22 cellular contexts compared by ENCODE assay signal in the genomic region with DNA sequence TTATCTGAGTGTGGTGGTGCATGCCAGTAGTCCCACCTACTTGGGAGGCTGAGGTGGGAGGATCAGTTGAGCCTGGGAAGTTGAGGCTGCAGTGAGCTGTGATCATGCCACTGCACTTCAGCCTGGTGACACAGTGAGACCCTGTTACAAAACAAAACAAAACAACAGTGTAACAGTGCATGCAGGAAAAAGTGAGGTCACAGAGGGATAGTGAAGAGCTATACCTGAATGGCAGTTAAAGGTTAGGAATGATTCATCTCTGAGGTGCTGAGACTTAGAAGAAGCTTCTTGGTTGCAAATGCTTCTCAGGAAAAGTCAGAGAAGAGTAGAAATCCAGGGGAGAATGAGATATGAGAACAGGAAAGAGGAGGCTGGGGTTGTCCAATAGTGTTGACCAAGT.
DNase-seq lines count a peak whose midpoint lies in the region; ATAC-seq and TF ChIP-seq lines count a peak whose summit lies in the region.
"Had no signal": no experiment of that assay in that cellular context is flagged by ENCODE, and none has a peak within 500 bp of the region (broad histone marks: within the 10 kb centered on the region; RNA-seq: fewer than 3 reads in every experiment).

No MANE protein-coding gene starts in this region.

- H3K27me3 ChIP-seq in H9 (ENCODE audit: insufficient read depth, low read length) = no peaks in the 10 kb centered on the region
- no peaks in the 10 kb centered on the region for H3K27me3 ChIP-seq in CD8-positive, alpha-beta T cell (ENCODE audit: insufficient read depth, low read length)
- H3K27me3 ChIP-seq: BLaER1 had no signal

- H3T11ph ChIP-seq in H9 (ENCODE audit: low read length) = no peak overlapping the region

- no peak overlapping the region for H3K4me2 ChIP-seq in H9 (ENCODE audit: insufficient read depth, insufficient read length, low read length)
- H3K4me2 ChIP-seq: BLaER1, GM23338 had no signal

- no peak overlapping the region for H3K23ac ChIP-seq in H9 (ENCODE audit: insufficient read length, low read depth, low read length)

- H4K5ac ChIP-seq in H9 (ENCODE audit: insufficient read length, low read depth, low read length) = no peak overlapping the region

- no peak overlapping the region for H4K91ac ChIP-seq in H9 (ENCODE audit: insufficient read length, low read depth, low read length)

- H3K18ac ChIP-seq in H9 (ENCODE audit: insufficient read length, low read depth, low read length) = no peak overlapping the region

- no peaks in the 10 kb centered on the region for H3K4me1 Mint-ChIP-seq in activated naive CD8-positive, alpha-beta T cell treated with anti-CD3 and anti-CD28 coated beads, Interleukin-2, amount 50 U/mL, for 24 hours
- H3K4me1 Mint-ChIP-seq in activated naive CD8-positive, alpha-beta T cell treated with anti-CD3 and anti-CD28 coated beads for 36 hours = no peaks in the 10 kb centered on the region
- H3K4me1 Mint-ChIP-seq in H9 (peaks cover 8 to 10% of the 10 kb centered on the region in 2 experiments), endothelial cell (ENCODE audit: unreplicated experiment) (peaks cover 8% of the 10 kb centered on the region)
- no peaks in the 10 kb centered on the region for H3K4me1 Mint-ChIP-seq in CD8-positive, alpha-beta T cell (ENCODE audit: low read depth)
- H3K4me1 Mint-ChIP-seq: B cell; CD4-positive, CD25-positive, alpha-beta regulatory T cell; CD8-positive, alpha-beta memory T cell had no signal

- CTCF ChIA-PET in CD8-positive, alpha-beta T cell (lab: Charles Lee) = no interaction called here

- no peak overlapping the region for H3K4me3 ChIP-seq in CD8-positive, alpha-beta T cell (ENCODE audit: low read depth, low read length)
- H3K4me3 ChIP-seq: BLaER1, GM12878, GM23338, HAP-1 had no signal

- no peak overlapping the region for H3K56ac ChIP-seq in H9 (ENCODE audit: insufficient read length, low read depth, low read length)

- H3K9ac ChIP-seq in H9 (ENCODE audit: extremely low read depth, insufficient read length, low read length) = no peak overlapping the region
- H3K9ac ChIP-seq: BLaER1 had no signal

- peaks cover 1% of the 10 kb centered on the region; the same call in 1 of the 2 replicates for H3K4me1 ChIP-seq in H9 (ENCODE audit: insufficient read depth, low read length)
- no peaks in the 10 kb centered on the region for H3K4me1 ChIP-seq in CD8-positive, alpha-beta T cell (ENCODE audit: insufficient read depth, low read length)
- H3K4me1 ChIP-seq: BLaER1, HAP-1 had no signal

- no peak overlapping the region for H2BK120ac ChIP-seq in H9 (ENCODE audit: low read depth, low read length, poor library complexity, severe bottlenecking)

- H3K9me3 ChIP-seq in H9 (ENCODE audit: control insufficient read depth, low read depth, low read length) = no peaks in the 10 kb centered on the region
- H3K9me3 ChIP-seq in CD8-positive, alpha-beta T cell (ENCODE audit: low read length) = no peaks in the 10 kb centered on the region
- H3K9me3 ChIP-seq: BLaER1, HAP-1 had no signal

- no peaks in the 10 kb centered on the region for H3K23me2 ChIP-seq in H9 (ENCODE audit: insufficient read length, low read depth, low read length, poor library complexity, severe bottlenecking)

- H2BK12ac ChIP-seq in H9 (ENCODE audit: insufficient read length, low read depth, low read length) = no peak overlapping the region

- POLR2A ChIA-PET in CD8-positive, alpha-beta T cell (lab: Charles Lee) = no interaction called here

- peak; percentile 63 for ATAC-seq in activated naive CD8-positive, alpha-beta T cell treated with anti-CD3 and anti-CD28 coated beads, Interleukin-2, amount 50 U/mL, for 24 hours
- ATAC-seq in CD8-positive, alpha-beta T cell = no peak
- ATAC-seq in GM21576 (IDR thresholded peaks at IDR 0.05; ENCODE audit: unreplicated experiment) = no peak
- ATAC-seq: GM12878, GM23338 had no signal

- H3K27ac Mint-ChIP-seq in activated naive CD8-positive, alpha-beta T cell treated with anti-CD3 and anti-CD28 coated beads, Interleukin-2, amount 50 U/mL, for 24 hours = no peak overlapping the region
- no peak overlapping the region for H3K27ac Mint-ChIP-seq in activated naive CD8-positive, alpha-beta T cell treated with anti-CD3 and anti-CD28 coated beads for 36 hours
- H3K27ac Mint-ChIP-seq in H9 (peak overlapping the region; percentile 1 to 32 (median 24); a peak in 2 of 7 replicates), endothelial cell (ENCODE audit: unreplicated experiment) (peak overlapping the region; percentile 48)
- no peak overlapping the region for H3K27ac Mint-ChIP-seq in CD8-positive, alpha-beta T cell
- H3K27ac Mint-ChIP-seq: B cell; CD4-positive, CD25-positive, alpha-beta regulatory T cell; CD8-positive, alpha-beta memory T cell; GM23338; HFFc6 had no signal

- TF ChIP-seq CTCF in H9 (conservative IDR thresholded peaks at IDR 0.05) (no peak), endothelial cell (IDR thresholded peaks at IDR 0.05; ENCODE audit: unreplicated experiment) (no peak)
- no peak for TF ChIP-seq CTCF in CD8-positive, alpha-beta T cell (IDR thresholded peaks at IDR 0.05)

- no peak overlapping the region for H2AK5ac ChIP-seq in H9 (ENCODE audit: insufficient read length, low read length)

- H3K36me3 ChIP-seq in CD8-positive, alpha-beta T cell (ENCODE audit: insufficient read depth, low read length) = no peaks in the 10 kb centered on the region
- H3K36me3 ChIP-seq: BLaER1, HAP-1 had no signal

- H3K27ac ChIP-seq in H9 (ENCODE audit: insufficient read length, low read depth, low read length) = no peak overlapping the region
- H3K27ac ChIP-seq in CD8-positive, alpha-beta T cell (ENCODE audit: low read depth, low read length) = no peak overlapping the region
- H3K27ac ChIP-seq: 22Rv1, BLaER1, C4-2B had no signal

- H2BK20ac ChIP-seq in H9 (ENCODE audit: low read depth, low read length, poor library complexity, severe bottlenecking) = no peak overlapping the region

- H3K27me3 Mint-ChIP-seq in activated naive CD8-positive, alpha-beta T cell treated with anti-CD3 and anti-CD28 coated beads, Interleukin-2, amount 50 U/mL, for 24 hours = peaks cover 4% of the 10 kb centered on the region
- H3K27me3 Mint-ChIP-seq in activated naive CD8-positive, alpha-beta T cell treated with anti-CD3 and anti-CD28 coated beads for 36 hours = peaks cover 10% of the 10 kb centered on the region
- no peaks in the 10 kb centered on the region for H3K27me3 Mint-ChIP-seq in H9 (ENCODE audit: low read depth)
- H3K27me3 Mint-ChIP-seq in endothelial cell (ENCODE audit: unreplicated experiment) = no peaks in the 10 kb centered on the region
- H3K27me3 Mint-ChIP-seq in CD8-positive, alpha-beta T cell (ENCODE audit: low read depth) = peaks cover 2% of the 10 kb centered on the region
- H3K27me3 Mint-ChIP-seq: CD4-positive, CD25-positive, alpha-beta regulatory T cell; CD8-positive, alpha-beta memory T cell had no signal

- no peak overlapping the region for H2BK15ac ChIP-seq in H9 (ENCODE audit: low read depth, low read length)

- no peak overlapping the region for H3K4ac ChIP-seq in H9 (ENCODE audit: low read depth, low read length)

- no peak overlapping the region for H2AFZ ChIP-seq in H9 (ENCODE audit: low read length)
- H2AFZ ChIP-seq: GM23338 had no signal

- no peak overlapping the region for H2BK5ac ChIP-seq in H9 (ENCODE audit: insufficient read length, low read length)

- no peak overlapping the region for H3K4me3 Mint-ChIP-seq in activated naive CD8-positive, alpha-beta T cell treated with anti-CD3 and anti-CD28 coated beads, Interleukin-2, amount 50 U/mL, for 24 hours
- no peak overlapping the region for H3K4me3 Mint-ChIP-seq in activated naive CD8-positive, alpha-beta T cell treated with anti-CD3 and anti-CD28 coated beads for 36 hours
- H3K4me3 Mint-ChIP-seq in H9 (no peak overlapping the region), endothelial cell (ENCODE audit: unreplicated experiment) (no peak overlapping the region)
- H3K4me3 Mint-ChIP-seq in CD8-positive, alpha-beta T cell = no peak overlapping the region
- H3K4me3 Mint-ChIP-seq: B cell; CD4-positive, CD25-positive, alpha-beta regulatory T cell; CD8-positive, alpha-beta memory T cell; GM23338; HFFc6 had no signal

- H4K8ac ChIP-seq in H9 (replicated peaks; ENCODE audit: insufficient read length, low read depth, low read length) = no peak overlapping the region

- H3K14ac ChIP-seq in H9 (ENCODE audit: insufficient read depth, low read length) = no peak overlapping the region

- no peaks in the 10 kb centered on the region for H4K20me1 ChIP-seq in H9 (ENCODE audit: control insufficient read depth, insufficient read depth, insufficient read length)
- H4K20me1 ChIP-seq: BLaER1 had no signal

- no peak for DNase-seq in activated naive CD8-positive, alpha-beta T cell treated with anti-CD3 and anti-CD28 coated beads, Interleukin-2, amount 50 U/mL, for 24 hours
- no peak for DNase-seq in activated naive CD8-positive, alpha-beta T cell treated with anti-CD3 and anti-CD28 coated beads for 36 hours
- no peak for DNase-seq in H9
- DNase-seq in endothelial cell (ENCODE audit: low spot score) = no peak
- DNase-seq in kidney tubule cell (ENCODE audit: low spot score) = peak; percentile 54
- DNase-seq in amygdala (lab: John Stamatoyannopoulos, UW) = no peak
- no peak for DNase-seq in CD8-positive, alpha-beta T cell
- DNase-seq: CD4-positive, CD25-positive, alpha-beta regulatory T cell; CD8-positive, alpha-beta memory T cell; DMS 273 treated with DMSO at 0.1 percent for 48 hours; DMS79; EL; GDM1; HFFc6 had no signal

- 0 out of 2 replicates have a peak, but pooled peaks cover 2% of the 10 kb centered on the region for H3K79me2 ChIP-seq in H9 (ENCODE audit: insufficient read depth, low read length)

- no peaks in the 10 kb centered on the region for H3K79me1 ChIP-seq in H9 (ENCODE audit: insufficient read depth, low read depth, low read length, poor library complexity, severe bottlenecking)

- H3K36me3 Mint-ChIP-seq in activated naive CD8-positive, alpha-beta T cell treated with anti-CD3 and anti-CD28 coated beads, Interleukin-2, amount 50 U/mL, for 24 hours (ENCODE audit: low read depth) = no peaks in the 10 kb centered on the region
- no peaks in the 10 kb centered on the region for H3K36me3 Mint-ChIP-seq in activated naive CD8-positive, alpha-beta T cell treated with anti-CD3 and anti-CD28 coated beads for 36 hours
- H3K36me3 Mint-ChIP-seq in H9 (ENCODE audit: insufficient read depth in 1 of 3, low read depth in 3 of 3) (no peaks in the 10 kb centered on the region; a peak in 1 of 7 replicates), endothelial cell (ENCODE audit: low read depth, unreplicated experiment) (no peaks in the 10 kb centered on the region)
- no peaks in the 10 kb centered on the region for H3K36me3 Mint-ChIP-seq in CD8-positive, alpha-beta T cell
- H3K36me3 Mint-ChIP-seq: CD4-positive, CD25-positive, alpha-beta regulatory T cell; CD8-positive, alpha-beta memory T cell had no signal

- no peaks in the 10 kb centered on the region for H3K9me3 Mint-ChIP-seq in activated naive CD8-positive, alpha-beta T cell treated with anti-CD3 and anti-CD28 coated beads, Interleukin-2, amount 50 U/mL, for 24 hours
- H3K9me3 Mint-ChIP-seq in activated naive CD8-positive, alpha-beta T cell treated with anti-CD3 and anti-CD28 coated beads for 36 hours = no peaks in the 10 kb centered on the region
- no peaks in the 10 kb centered on the region for H3K9me3 Mint-ChIP-seq in H9
- no peaks in the 10 kb centered on the region for H3K9me3 Mint-ChIP-seq in endothelial cell (ENCODE audit: unreplicated experiment)
- no peaks in the 10 kb centered on the region for H3K9me3 Mint-ChIP-seq in CD8-positive, alpha-beta T cell
- H3K9me3 Mint-ChIP-seq: CD4-positive, CD25-positive, alpha-beta regulatory T cell; CD8-positive, alpha-beta memory T cell; GM23338; HFFc6 had no signal

- intact Hi-C loops in CD8-positive, alpha-beta T cell (cut with DNase I, micrococcal nuclease) = no loop called here

Comparison
In these comparisons a context has a peak if more than half of its experiments do, and no peak if none do; other contexts are left out.
1. H3K27ac Mint-ChIP-seq: peak in H9 (3 of 3) and endothelial cell (single experiment); none in activated naive CD8-positive, alpha-beta T cell treated with anti-CD3 and anti-CD28 coated beads, Interleukin-2, amount 50 U/mL, for 24 hours (single experiment), activated naive CD8-positive, alpha-beta T cell treated with anti-CD3 and anti-CD28 coated beads for 36 hours (single experiment) and CD8-positive, alpha-beta T cell (single experiment).